ENCODE assay signal across 29 cellular contexts in genomic region chr3:168426196-168426595, GRCh38.
DNase-seq lines count a peak whose midpoint lies in the region; ATAC-seq and TF ChIP-seq lines count a peak whose summit lies in the region.
"Had no signal": no experiment of that assay in that cellular context is flagged by ENCODE, and none has a peak within 500 bp of the region (broad histone marks: within the 10 kb centered on the region; RNA-seq: fewer than 3 reads in every experiment).

No MANE protein-coding gene starts in this region.

- DNase-seq in A172 (ENCODE audit: low spot score) (peak; percentile 77), HS-27A (ENCODE audit: low read depth) (peak; percentile 70), astrocyte of the spinal cord (ENCODE audit: low read depth, low spot score) (peak; percentile 23), foreskin fibroblast (peak; percentile 14 to 67), right atrium auricular region (ENCODE audit: low spot score) (no peak), Right ventricle myocardium inferior (ENCODE audit: missing footprints) (no peak), heart right ventricle (no peak)
- DNase-seq in activated naive CD4-positive, alpha-beta T cell treated with anti-CD3 and anti-CD28 coated beads, Interleukin-2, amount 10 ng/mL, durations not matched to agents 7 days and 5 days, result no peak
- DNase-seq: activated CD4-positive, alpha-beta T cell treated with anti-CD3 and anti-CD28 coated beads, Interleukin-2, amount 50 U/mL, for 48 hours; activated CD8-positive, alpha-beta memory T cell treated with anti-CD3 and anti-CD28 coated beads, Interleukin-2, amount 50 U/mL, for 48 hours; activated naive CD4-positive, alpha-beta T cell treated with anti-CD3 and anti-CD28 coated beads, Interleukin-2, amount 50 U/mL, for 16 hours; anterior cingulate cortex; caudate nucleus; CD4-positive, alpha-beta T cell; dermis blood vessel endothelial cell; KG1; lower lobe of right lung; MM.1S; NCI-H1417; NCI-H2081 treated with DMSO at 0.1 percent for 48 hours; NCI-H774; RPMI8226; stimulated activated CD4-positive, alpha-beta T cell treated with anti-CD3 and anti-CD28 coated beads, Interleukin-1b, Interleukin-23, amount 100 ng/mL, for 48 hours; T-helper 1 cell; upper lobe of right lung had no signal

- no peak for ATAC-seq in Right ventricle myocardium inferior
- ATAC-seq in heart right ventricle, result no peak
- ATAC-seq: activated CD4-positive, CD25-positive, alpha-beta regulatory T cell treated with anti-CD3 and anti-CD28 coated beads, Interleukin-2, amount 50 U/mL, for 24 hours; lower lobe of right lung; natural killer cell treated with Interleukin-12 subunit alpha and Interleukin-12 subunit beta and Interleukin-15 and Interleukin-18, amount 100 ng/mL, for 72 hours; upper lobe of right lung had no signal

- H3K4me1 ChIP-seq in right atrium auricular region (no peaks in the 10 kb centered on the region), heart right ventricle (no peaks in the 10 kb centered on the region)
- H3K4me1 ChIP-seq: lower lobe of right lung, upper lobe of right lung had no signal

- H3K27ac ChIP-seq in right atrium auricular region (no peak overlapping the region), heart right ventricle (no peak overlapping the region)
- H3K27ac ChIP-seq: 22Rv1, lower lobe of right lung, upper lobe of right lung had no signal

- H3K36me3 ChIP-seq in right atrium auricular region, result no peaks in the 10 kb centered on the region
- no peaks in the 10 kb centered on the region for H3K36me3 ChIP-seq in heart right ventricle
- H3K36me3 ChIP-seq: lower lobe of right lung, upper lobe of right lung had no signal

- H3K4me3 ChIP-seq in astrocyte of the spinal cord (ENCODE audit: low read depth, low read length) (no peak overlapping the region), foreskin fibroblast (ENCODE audit: low read depth in 1 of 2, low read length in 2 of 2) (no peak overlapping the region), right atrium auricular region (no peak overlapping the region), heart right ventricle (no peak overlapping the region)
- H3K4me3 ChIP-seq: lower lobe of right lung, smooth muscle cell, upper lobe of right lung had no signal

- TF ChIP-seq CTCF in astrocyte of the spinal cord (IDR thresholded peaks at IDR 0.05; ENCODE audit: low read depth, low read length) (no peak), foreskin fibroblast (IDR thresholded peaks at IDR 0.05; ENCODE audit: low read depth, low read length) (no peak), right atrium auricular region (IDR thresholded peaks at IDR 0.05) (no peak), heart right ventricle (IDR thresholded peaks at IDR 0.05) (no peak)

- intact Hi-C loops in Right ventricle myocardium inferior (cut with DNase I), result no loop called here
- intact Hi-C loops in heart right ventricle (cut with DNase I), result no loop called here

- no peaks in the 10 kb centered on the region for H3K27me3 Mint-ChIP-seq in activated naive CD4-positive, alpha-beta T cell treated with anti-CD3 and anti-CD28 coated beads, Interleukin-2, amount 10 ng/mL, durations not matched to agents 7 days and 5 days
- H3K27me3 Mint-ChIP-seq: CD4-positive, alpha-beta T cell; natural killer cell treated with Interleukin-12 subunit alpha and Interleukin-12 subunit beta and Interleukin-15 and Interleukin-18, amount 100 ng/mL, for 72 hours had no signal

- no peaks in the 10 kb centered on the region for H3K27me3 ChIP-seq in right atrium auricular region
- no peaks in the 10 kb centered on the region for H3K27me3 ChIP-seq in heart right ventricle
- H3K27me3 ChIP-seq: upper lobe of right lung had no signal

- CTCF ChIA-PET in activated naive CD4-positive, alpha-beta T cell treated with anti-CD3 and anti-CD28 coated beads, Interleukin-2, amount 10 ng/mL, durations not matched to agents 7 days and 5 days (lab: Charles Lee), result no interaction called here

- H3K36me3 Mint-ChIP-seq in activated naive CD4-positive, alpha-beta T cell treated with anti-CD3 and anti-CD28 coated beads, Interleukin-2, amount 10 ng/mL, durations not matched to agents 7 days and 5 days, result no peaks in the 10 kb centered on the region
- H3K36me3 Mint-ChIP-seq: natural killer cell treated with Interleukin-12 subunit alpha and Interleukin-12 subunit beta and Interleukin-15 and Interleukin-18, amount 100 ng/mL, for 72 hours had no signal

- no peaks in the 10 kb centered on the region for H3K4me1 Mint-ChIP-seq in activated naive CD4-positive, alpha-beta T cell treated with anti-CD3 and anti-CD28 coated beads, Interleukin-2, amount 10 ng/mL, durations not matched to agents 7 days and 5 days

- no peak overlapping the region for H3K27ac Mint-ChIP-seq in activated naive CD4-positive, alpha-beta T cell treated with anti-CD3 and anti-CD28 coated beads, Interleukin-2, amount 10 ng/mL, durations not matched to agents 7 days and 5 days
- H3K27ac Mint-ChIP-seq: CD4-positive, alpha-beta T cell; natural killer cell treated with Interleukin-12 subunit alpha and Interleukin-12 subunit beta and Interleukin-15 and Interleukin-18, amount 100 ng/mL, for 72 hours had no signal

- no peak overlapping the region for H3K4me3 Mint-ChIP-seq in activated naive CD4-positive, alpha-beta T cell treated with anti-CD3 and anti-CD28 coated beads, Interleukin-2, amount 10 ng/mL, durations not matched to agents 7 days and 5 days
- H3K4me3 Mint-ChIP-seq: CD4-positive, alpha-beta T cell; natural killer cell treated with Interleukin-12 subunit alpha and Interleukin-12 subunit beta and Interleukin-15 and Interleukin-18, amount 100 ng/mL, for 72 hours had no signal

- in situ Hi-C loops in astrocyte of the spinal cord (cut with HindIII; ENCODE audit: low sequenced_read_pairs), result no loop called here

- no peaks in the 10 kb centered on the region for H3K9me3 Mint-ChIP-seq in activated naive CD4-positive, alpha-beta T cell treated with anti-CD3 and anti-CD28 coated beads, Interleukin-2, amount 10 ng/mL, durations not matched to agents 7 days and 5 days

- WGBS in heart right ventricle, 2 donors, result 78 to 90% methylated on average over 1 of the region's 1 CpG

- no peaks in the 10 kb centered on the region for H3K9me3 ChIP-seq in right atrium auricular region
- no peaks in the 10 kb centered on the region for H3K9me3 ChIP-seq in heart right ventricle
- H3K9me3 ChIP-seq: lower lobe of right lung, upper lobe of right lung had no signal

Comparison
In these comparisons a context has a peak if more than half of its experiments do, and no peak if none do; other contexts are left out.
1. DNase-seq: peak in A172 (single experiment), HS-27A (single experiment), astrocyte of the spinal cord (single experiment) and foreskin fibroblast (2 of 2); none in right atrium auricular region (single experiment), Right ventricle myocardium inferior (single experiment), heart right ventricle (0 of 2) and activated naive CD4-positive, alpha-beta T cell treated with anti-CD3 and anti-CD28 coated beads, Interleukin-2, amount 10 ng/mL, durations not matched to agents 7 days and 5 days (single experiment).